Comparison of ENCODE assay signal across 1 cellular context in the genomic region with DNA sequence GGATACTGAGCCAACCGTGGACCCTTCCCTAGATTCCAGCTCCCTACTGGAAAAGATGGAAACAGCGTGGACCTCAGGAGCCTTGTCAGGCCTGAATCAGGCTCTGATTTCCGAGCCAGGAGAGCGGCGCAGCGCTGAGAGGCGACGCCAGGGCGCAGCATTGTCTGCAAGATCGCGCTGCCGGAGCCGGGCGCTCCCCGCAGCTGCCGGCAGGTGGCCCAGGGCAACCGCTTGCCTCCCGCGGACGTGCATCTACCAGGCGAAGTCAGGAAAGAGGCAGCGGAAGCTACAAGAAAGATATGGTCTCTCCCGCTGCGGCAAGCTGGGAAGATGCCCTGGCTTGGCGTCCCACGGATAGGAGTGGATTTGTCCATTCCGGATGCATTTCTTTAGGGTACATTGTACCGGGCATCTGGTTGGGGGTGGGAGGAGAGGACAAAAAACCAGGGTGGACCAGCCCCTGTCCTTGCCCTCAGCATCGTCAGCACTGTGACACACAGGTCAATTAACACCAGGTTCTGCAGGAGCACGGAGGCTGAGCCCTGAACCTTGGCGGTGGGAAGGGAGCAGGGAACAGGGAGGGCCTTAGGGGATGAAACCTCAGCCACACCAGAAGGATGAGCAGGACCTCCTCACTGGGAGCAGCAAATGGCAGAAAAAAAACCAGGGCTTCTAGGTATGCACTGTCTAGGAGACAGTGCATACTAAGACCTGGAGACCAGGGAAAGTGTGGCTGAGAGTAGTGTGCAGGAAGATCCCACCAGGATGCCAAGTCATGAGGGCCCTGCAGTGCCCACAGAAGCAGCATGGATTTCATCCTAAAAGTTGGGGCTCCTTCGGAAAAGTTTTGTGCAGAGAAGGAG.
TF ChIP-seq lines count a peak whose summit lies in the region.

No MANE protein-coding gene starts in this region.

TF ChIP-seq in SK-N-SH, 30 proteins besides CTCF, POLR2A, EP300 and RAD21:
- TF ChIP-seq MXI1 (IDR thresholded peaks at IDR 0.05; ENCODE audit: low read depth, low read length) = peak; percentile 56; the same call in 1 of the 2 replicates
- TF ChIP-seq, protein P1, sequence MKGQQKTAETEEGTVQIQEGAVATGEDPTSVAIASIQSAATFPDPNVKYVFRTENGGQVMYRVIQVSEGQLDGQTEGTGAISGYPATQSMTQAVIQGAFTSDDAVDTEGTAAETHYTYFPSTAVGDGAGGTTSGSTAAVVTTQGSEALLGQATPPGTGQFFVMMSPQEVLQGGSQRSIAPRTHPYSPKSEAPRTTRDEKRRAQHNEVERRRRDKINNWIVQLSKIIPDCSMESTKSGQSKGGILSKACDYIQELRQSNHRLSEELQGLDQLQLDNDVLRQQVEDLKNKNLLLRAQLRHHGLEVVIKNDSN (IDR thresholded peaks at IDR 0.05; ENCODE audit: borderline replicate concordance, low read depth) = no peak
- TF ChIP-seq, protein P2, sequence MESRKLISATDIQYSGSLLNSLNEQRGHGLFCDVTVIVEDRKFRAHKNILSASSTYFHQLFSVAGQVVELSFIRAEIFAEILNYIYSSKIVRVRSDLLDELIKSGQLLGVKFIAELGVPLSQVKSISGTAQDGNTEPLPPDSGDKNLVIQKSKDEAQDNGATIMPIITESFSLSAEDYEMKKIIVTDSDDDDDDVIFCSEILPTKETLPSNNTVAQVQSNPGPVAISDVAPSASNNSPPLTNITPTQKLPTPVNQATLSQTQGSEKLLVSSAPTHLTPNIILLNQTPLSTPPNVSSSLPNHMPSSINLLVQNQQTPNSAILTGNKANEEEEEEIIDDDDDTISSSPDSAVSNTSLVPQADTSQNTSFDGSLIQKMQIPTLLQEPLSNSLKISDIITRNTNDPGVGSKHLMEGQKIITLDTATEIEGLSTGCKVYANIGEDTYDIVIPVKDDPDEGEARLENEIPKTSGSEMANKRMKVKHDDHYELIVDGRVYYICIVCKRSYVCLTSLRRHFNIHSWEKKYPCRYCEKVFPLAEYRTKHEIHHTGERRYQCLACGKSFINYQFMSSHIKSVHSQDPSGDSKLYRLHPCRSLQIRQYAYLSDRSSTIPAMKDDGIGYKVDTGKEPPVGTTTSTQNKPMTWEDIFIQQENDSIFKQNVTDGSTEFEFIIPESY (IDR thresholded peaks at IDR 0.05; ENCODE audit: borderline replicate concordance, low read depth) = no peak
- TF ChIP-seq RFX5 (IDR thresholded peaks at IDR 0.05; ENCODE audit: low read length) = no peak
- TF ChIP-seq FOXM1 (IDR thresholded peaks at IDR 0.05; ENCODE audit: low read depth) = no peak
- no peak for TF ChIP-seq FOXJ3 (CRISPR knock-in tag; IDR thresholded peaks at IDR 0.05)
- TF ChIP-seq CHD2 (IDR thresholded peaks at IDR 0.05; ENCODE audit: low read length, partially characterized antibody) = no peak
- no peak for TF ChIP-seq NRF1 (IDR thresholded peaks at IDR 0.05; ENCODE audit: low read depth, low read length)
- peak; percentile 98 for TF ChIP-seq SMC3 (IDR thresholded peaks at IDR 0.05; ENCODE audit: low read depth, low read length)
- TF ChIP-seq, protein P3, sequence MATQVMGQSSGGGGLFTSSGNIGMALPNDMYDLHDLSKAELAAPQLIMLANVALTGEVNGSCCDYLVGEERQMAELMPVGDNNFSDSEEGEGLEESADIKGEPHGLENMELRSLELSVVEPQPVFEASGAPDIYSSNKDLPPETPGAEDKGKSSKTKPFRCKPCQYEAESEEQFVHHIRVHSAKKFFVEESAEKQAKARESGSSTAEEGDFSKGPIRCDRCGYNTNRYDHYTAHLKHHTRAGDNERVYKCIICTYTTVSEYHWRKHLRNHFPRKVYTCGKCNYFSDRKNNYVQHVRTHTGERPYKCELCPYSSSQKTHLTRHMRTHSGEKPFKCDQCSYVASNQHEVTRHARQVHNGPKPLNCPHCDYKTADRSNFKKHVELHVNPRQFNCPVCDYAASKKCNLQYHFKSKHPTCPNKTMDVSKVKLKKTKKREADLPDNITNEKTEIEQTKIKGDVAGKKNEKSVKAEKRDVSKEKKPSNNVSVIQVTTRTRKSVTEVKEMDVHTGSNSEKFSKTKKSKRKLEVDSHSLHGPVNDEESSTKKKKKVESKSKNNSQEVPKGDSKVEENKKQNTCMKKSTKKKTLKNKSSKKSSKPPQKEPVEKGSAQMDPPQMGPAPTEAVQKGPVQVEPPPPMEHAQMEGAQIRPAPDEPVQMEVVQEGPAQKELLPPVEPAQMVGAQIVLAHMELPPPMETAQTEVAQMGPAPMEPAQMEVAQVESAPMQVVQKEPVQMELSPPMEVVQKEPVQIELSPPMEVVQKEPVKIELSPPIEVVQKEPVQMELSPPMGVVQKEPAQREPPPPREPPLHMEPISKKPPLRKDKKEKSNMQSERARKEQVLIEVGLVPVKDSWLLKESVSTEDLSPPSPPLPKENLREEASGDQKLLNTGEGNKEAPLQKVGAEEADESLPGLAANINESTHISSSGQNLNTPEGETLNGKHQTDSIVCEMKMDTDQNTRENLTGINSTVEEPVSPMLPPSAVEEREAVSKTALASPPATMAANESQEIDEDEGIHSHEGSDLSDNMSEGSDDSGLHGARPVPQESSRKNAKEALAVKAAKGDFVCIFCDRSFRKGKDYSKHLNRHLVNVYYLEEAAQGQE (IDR thresholded peaks at IDR 0.05; ENCODE audit: low read depth, low read length) = no peak
- TF ChIP-seq, protein P4, sequence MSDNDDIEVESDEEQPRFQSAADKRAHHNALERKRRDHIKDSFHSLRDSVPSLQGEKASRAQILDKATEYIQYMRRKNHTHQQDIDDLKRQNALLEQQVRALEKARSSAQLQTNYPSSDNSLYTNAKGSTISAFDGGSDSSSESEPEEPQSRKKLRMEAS (IDR thresholded peaks at IDR 0.05; ENCODE audit: low read depth) = peak; percentile 76; the same call in 1 of the 2 replicates
- TF ChIP-seq, protein P5, sequence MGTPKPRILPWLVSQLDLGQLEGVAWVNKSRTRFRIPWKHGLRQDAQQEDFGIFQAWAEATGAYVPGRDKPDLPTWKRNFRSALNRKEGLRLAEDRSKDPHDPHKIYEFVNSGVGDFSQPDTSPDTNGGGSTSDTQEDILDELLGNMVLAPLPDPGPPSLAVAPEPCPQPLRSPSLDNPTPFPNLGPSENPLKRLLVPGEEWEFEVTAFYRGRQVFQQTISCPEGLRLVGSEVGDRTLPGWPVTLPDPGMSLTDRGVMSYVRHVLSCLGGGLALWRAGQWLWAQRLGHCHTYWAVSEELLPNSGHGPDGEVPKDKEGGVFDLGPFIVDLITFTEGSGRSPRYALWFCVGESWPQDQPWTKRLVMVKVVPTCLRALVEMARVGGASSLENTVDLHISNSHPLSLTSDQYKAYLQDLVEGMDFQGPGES (IDR thresholded peaks at IDR 0.05; ENCODE audit: low read depth, low read length) = no peak
- TF ChIP-seq GATA2 (CRISPR knock-in tag; IDR thresholded peaks at IDR 0.05) = peak; percentile 45
- TF ChIP-seq ELF1 (IDR thresholded peaks at IDR 0.05) = no peak
- no peak for TF ChIP-seq TAF1 (IDR thresholded peaks at IDR 0.05; ENCODE audit: borderline replicate concordance, low read depth, low read length)
- no peak for TF ChIP-seq SIN3A (IDR thresholded peaks at IDR 0.05; ENCODE audit: borderline replicate concordance, low read depth, low read length)
- TF ChIP-seq, protein P6, sequence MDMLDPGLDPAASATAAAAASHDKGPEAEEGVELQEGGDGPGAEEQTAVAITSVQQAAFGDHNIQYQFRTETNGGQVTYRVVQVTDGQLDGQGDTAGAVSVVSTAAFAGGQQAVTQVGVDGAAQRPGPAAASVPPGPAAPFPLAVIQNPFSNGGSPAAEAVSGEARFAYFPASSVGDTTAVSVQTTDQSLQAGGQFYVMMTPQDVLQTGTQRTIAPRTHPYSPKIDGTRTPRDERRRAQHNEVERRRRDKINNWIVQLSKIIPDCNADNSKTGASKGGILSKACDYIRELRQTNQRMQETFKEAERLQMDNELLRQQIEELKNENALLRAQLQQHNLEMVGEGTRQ (IDR thresholded peaks at IDR 0.05; ENCODE audit: borderline replicate concordance, low read depth, low read length) = no peak
